ENCODE assay signal across 15 cellular contexts in genomic region chr10:614772-615582, GRCh38.
DNase-seq lines count a peak whose midpoint lies in the region; ATAC-seq and TF ChIP-seq lines count a peak whose summit lies in the region.
"Had no signal": no experiment of that assay in that cellular context is flagged by ENCODE, and none has a peak within 500 bp of the region (broad histone marks: within the 10 kb centered on the region; RNA-seq: fewer than 3 reads in every experiment).

No MANE protein-coding gene starts in this region.

- intact Hi-C loops in adrenal gland (cut with DNase I) = no loop called here
- intact Hi-C loops in posterior vena cava (cut with DNase I) = no loop called here

- H3K27ac ChIP-seq in adrenal gland = peak overlapping the region in 1 of 5 donors; percentile 1
- no peak overlapping the region for H3K27ac ChIP-seq in Karpas-422 (ENCODE audit: low read length)
- H3K27ac ChIP-seq: epithelial cell of prostate had no signal

- no peaks in the 10 kb centered on the region for H4K20me1 ChIP-seq in Karpas-422 (ENCODE audit: insufficient read depth, low read depth, low read length)

- no peaks in the 10 kb centered on the region for H3K36me3 ChIP-seq in adrenal gland (replicated peaks in 1 of 2)
- H3K36me3 ChIP-seq in Karpas-422 (ENCODE audit: insufficient read depth, low read length) = no peaks in the 10 kb centered on the region

- WGBS in adrenal gland, 4 donors = 84 to 91% (median 85%) methylated on average over 23 to 25 of the region's 25 CpGs

- no peaks in the 10 kb centered on the region for H3K79me2 ChIP-seq in Karpas-422 (ENCODE audit: low read length)

- TF ChIP-seq POLR2A in adrenal gland (IDR thresholded peaks at IDR 0.05) = no peak

- no peak for TF ChIP-seq CTCF in adrenal gland (IDR thresholded peaks at IDR 0.05)

- H3K9ac ChIP-seq in Karpas-422 (ENCODE audit: low read length) = no peak overlapping the region

- no peak for ATAC-seq in GM18861 (IDR thresholded peaks at IDR 0.05; ENCODE audit: unreplicated experiment)
- no peak for ATAC-seq in GM21717 (IDR thresholded peaks at IDR 0.05; ENCODE audit: unreplicated experiment)
- ATAC-seq: activated CD4-positive, alpha-beta T cell treated with anti-CD3 and anti-CD28 coated beads for 36 hours; activated T-cell treated with anti-CD3 and anti-CD28 coated beads, Interleukin-2, amount 50 U/mL, for 4 hours had no signal

- H3K4me1 ChIP-seq in adrenal gland (replicated peaks in 1 of 2) = peaks cover 0 to 10% of the 10 kb centered on the region in 2 donors
- peaks cover under 1% of the 10 kb centered on the region; the same call in 1 of the 2 replicates for H3K4me1 ChIP-seq in Karpas-422 (ENCODE audit: low read length)

- H3K27me3 ChIP-seq in adrenal gland (no peaks in the 10 kb centered on the region), Karpas-422 (ENCODE audit: low read length) (no peaks in the 10 kb centered on the region)

- no peak overlapping the region for H3K4me3 ChIP-seq in adrenal gland
- no peak overlapping the region for H3K4me3 ChIP-seq in Karpas-422 (ENCODE audit: low read length)

- H3K9me3 ChIP-seq in adrenal gland (replicated peaks in 1 of 3) (no peaks in the 10 kb centered on the region), Karpas-422 (ENCODE audit: low read length) (no peaks in the 10 kb centered on the region)

- H3K9me2 ChIP-seq in Karpas-422 (replicated peaks; ENCODE audit: insufficient read depth, low read length) = no peaks in the 10 kb centered on the region

- no peak overlapping the region for H2AFZ ChIP-seq in Karpas-422 (ENCODE audit: low read length)

- H3K4me2 ChIP-seq in Karpas-422 (ENCODE audit: low read depth, low read length, poor library complexity, severe bottlenecking) = no peak overlapping the region

- in situ Hi-C loops in ACHN (cut with HindIII; ENCODE audit: low pct_ligation_motif_present, low pct_unique_long_range_greater_than_20kb, low sequenced_read_pairs) = no loop called here

- peak; percentile 70 for DNase-seq in AG20443 (ENCODE audit: low spot score)
- DNase-seq in adrenal gland = peak in 6 of 7 donors; percentile 49 to 87 (median 66)
- peak; percentile 77 for DNase-seq in inferior parietal cortex (ENCODE audit: extremely low spot score)
- DNase-seq in posterior vena cava (ENCODE audit: low spot score) = peak; percentile 55
- no peak for DNase-seq in ACHN
- DNase-seq in Karpas-422 = no peak
- DNase-seq: activated CD4-positive, alpha-beta T cell treated with anti-CD3 and anti-CD28 coated beads for 36 hours; activated T-cell treated with anti-CD3 and anti-CD28 coated beads, Interleukin-2, amount 50 U/mL, for 4 hours; AML-193; Kasumi-1; naive B cell; NCI-H2081 had no signal

Comparison
In these comparisons a context has a peak if more than half of its experiments do, and no peak if none do; other contexts are left out.
1. DNase-seq: peak in AG20443 (single experiment), adrenal gland (6 of 7), inferior parietal cortex (single experiment) and posterior vena cava (single experiment); none in ACHN (single experiment) and Karpas-422 (single experiment).